ENCODE assay signal across 8 cellular contexts in genomic region chr3:71310595-71311319, GRCh38.
DNase-seq lines count a peak whose midpoint lies in the region; ATAC-seq and TF ChIP-seq lines count a peak whose summit lies in the region.

No MANE protein-coding gene starts in this region.

- WGBS in gastroesophageal sphincter (ENCODE audit: low coverage in 1 of 2), 2 donors: 55 to 70% methylated on average over 2 to 12 of the region's 12 CpGs

- H3K36me3 ChIP-seq in SJSA1 (no peaks in the 10 kb centered on the region), gastroesophageal sphincter (no peaks in the 10 kb centered on the region)

- TF ChIP-seq EP300 in gastroesophageal sphincter (IDR thresholded peaks at IDR 0.05): no peak

- H3K27ac ChIP-seq in SJSA1 (no peak overlapping the region), gastroesophageal sphincter (peak overlapping the region; percentile 12 to 71 (median 70))

- peak; percentile 7 for DNase-seq in Caki2 (ENCODE audit: low read depth)
- peak; percentile 45 to 47 for DNase-seq in SJSA1 (ENCODE audit: low read depth in 1 of 2, low spot score in 2 of 2)
- DNase-seq in posterior vena cava (ENCODE audit: low spot score): peak; percentile 84
- DNase-seq in NCI-H187 treated with DMSO at 0.1 percent for 48 hours (lab: John Stamatoyannopoulos, UW): no peak
- no peak for DNase-seq in erythroblast (lab: John Stamatoyannopoulos, UW)

- H3K4me1 ChIP-seq in SJSA1 (replicated peaks) (peaks cover 29% of the 10 kb centered on the region), gastroesophageal sphincter (peaks cover 6 to 75% (median 16%) of the 10 kb centered on the region in 3 donors)

- H3K27me3 ChIP-seq in SJSA1 (replicated peaks) (no peaks in the 10 kb centered on the region), gastroesophageal sphincter (no peaks in the 10 kb centered on the region)

- no peaks in the 10 kb centered on the region for H3K9me3 ChIP-seq in SJSA1 (replicated peaks)
- H3K9me3 ChIP-seq in gastroesophageal sphincter: no peaks in the 10 kb centered on the region

- peak; percentile 67 for ATAC-seq in gastroesophageal sphincter
- no peak for ATAC-seq in HG03175 (IDR thresholded peaks at IDR 0.05; ENCODE audit: unreplicated experiment)
- no peak for ATAC-seq in HG02588 (IDR thresholded peaks at IDR 0.05; ENCODE audit: unreplicated experiment)

- H3K4me3 ChIP-seq in SJSA1: no peak overlapping the region
- H3K4me3 ChIP-seq in gastroesophageal sphincter: no peak overlapping the region

- in situ Hi-C loops in Caki2 (cut with HindIII; ENCODE audit: low pct_unique_long_range_greater_than_20kb, low sequenced_read_pairs): no loop called here

- TF ChIP-seq POLR2A in gastroesophageal sphincter (IDR thresholded peaks at IDR 0.05) (no peak), erythroblast (IDR thresholded peaks at IDR 0.05; ENCODE audit: low read length) (no peak)

- intact Hi-C loops in posterior vena cava (cut with DNase I): loop anchor here in 1 of 2 donors (5.0 kb wide), 1 partner anchor 272 kb away; the partner anchor contains the start of gene FOXP1

- TF ChIP-seq CTCF in gastroesophageal sphincter (IDR thresholded peaks at IDR 0.05): peak in 3 of 4 experiments; percentile 16 to 32 (median 28)

Comparison
In these comparisons a context has a peak if more than half of its experiments do, and no peak if none do; other contexts are left out.
1. DNase-seq: peak in Caki2 (single experiment), SJSA1 (2 of 2) and posterior vena cava (single experiment); none in NCI-H187 treated with DMSO at 0.1 percent for 48 hours (single experiment) and erythroblast (0 of 2).